ENCODE assay signal across 1 cellular context in the genomic region with DNA sequence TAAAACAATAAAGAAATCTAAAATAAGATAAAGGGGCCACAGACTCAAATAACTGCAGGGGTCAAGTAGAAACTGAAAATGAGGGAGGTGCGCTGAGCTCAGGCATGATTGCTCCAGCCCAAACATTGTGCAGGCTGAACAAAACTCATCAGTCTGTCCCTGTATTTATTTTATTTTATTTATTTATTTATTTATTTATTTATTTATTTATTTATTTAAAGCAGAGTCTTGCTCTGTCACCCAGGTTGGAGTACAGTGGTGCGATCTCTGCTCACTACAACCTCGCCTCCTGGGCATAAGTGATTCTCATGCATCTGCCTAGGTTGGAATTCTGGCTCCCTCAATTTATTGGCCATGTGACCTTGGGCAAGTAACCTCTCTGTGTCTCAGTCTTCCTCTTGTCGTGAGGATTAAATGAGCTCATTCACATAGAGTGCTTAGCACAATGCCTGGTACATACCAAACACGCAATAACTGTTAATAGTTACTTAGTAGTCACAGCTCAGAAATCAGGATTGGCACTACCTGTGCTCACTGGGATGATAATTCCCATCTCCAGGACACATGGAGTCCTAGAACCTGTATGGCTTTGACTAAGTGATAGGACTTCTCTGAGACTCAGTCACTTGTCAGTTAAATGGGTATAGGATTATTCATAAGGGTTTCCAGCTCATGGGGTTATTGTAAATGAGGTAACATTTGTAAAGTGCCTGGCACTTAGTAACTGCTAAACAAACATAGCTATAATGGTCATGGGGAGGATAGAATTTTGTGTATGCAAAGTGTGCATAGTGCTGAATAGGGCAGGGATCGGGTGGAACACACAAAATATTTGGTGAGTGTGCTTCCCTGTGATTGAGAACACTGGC.
TF ChIP-seq lines count a peak whose summit lies in the region.

No MANE protein-coding gene starts in this region.

TF ChIP-seq in SK-N-SH treated with all-trans-retinoic acid at 6 μM for 48 hours, 23 proteins besides CTCF, POLR2A, EP300 and RAD21 (continued from another document):
- TF ChIP-seq, protein P1, sequence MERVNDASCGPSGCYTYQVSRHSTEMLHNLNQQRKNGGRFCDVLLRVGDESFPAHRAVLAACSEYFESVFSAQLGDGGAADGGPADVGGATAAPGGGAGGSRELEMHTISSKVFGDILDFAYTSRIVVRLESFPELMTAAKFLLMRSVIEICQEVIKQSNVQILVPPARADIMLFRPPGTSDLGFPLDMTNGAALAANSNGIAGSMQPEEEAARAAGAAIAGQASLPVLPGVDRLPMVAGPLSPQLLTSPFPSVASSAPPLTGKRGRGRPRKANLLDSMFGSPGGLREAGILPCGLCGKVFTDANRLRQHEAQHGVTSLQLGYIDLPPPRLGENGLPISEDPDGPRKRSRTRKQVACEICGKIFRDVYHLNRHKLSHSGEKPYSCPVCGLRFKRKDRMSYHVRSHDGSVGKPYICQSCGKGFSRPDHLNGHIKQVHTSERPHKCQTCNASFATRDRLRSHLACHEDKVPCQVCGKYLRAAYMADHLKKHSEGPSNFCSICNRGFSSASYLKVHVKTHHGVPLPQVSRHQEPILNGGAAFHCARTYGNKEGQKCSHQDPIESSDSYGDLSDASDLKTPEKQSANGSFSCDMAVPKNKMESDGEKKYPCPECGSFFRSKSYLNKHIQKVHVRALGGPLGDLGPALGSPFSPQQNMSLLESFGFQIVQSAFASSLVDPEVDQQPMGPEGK (CRISPR knock-in tag; IDR thresholded peaks at IDR 0.05; ENCODE audit: borderline replicate concordance), result no peak
- TF ChIP-seq ZNF70 (CRISPR knock-in tag; IDR thresholded peaks at IDR 0.05), result no peak
- TF ChIP-seq CSDC2 (CRISPR knock-in tag; IDR thresholded peaks at IDR 0.05), result no peak
